Comparison of ENCODE assay signal across 8 cellular contexts in genomic region chr5:70400984-70401686, GRCh38.
DNase-seq lines count a peak whose midpoint lies in the region; ATAC-seq and TF ChIP-seq lines count a peak whose summit lies in the region.
"Not testable (repeated sequence)": the region's sequence is repeated elsewhere in the genome, so short reads cannot be mapped to it uniquely, and the experiment has no call there.

No MANE protein-coding gene starts in this region.

- not testable (repeated sequence) for H3K79me2 ChIP-seq in OCI-LY3 (ENCODE audit: low read length)

- POLR2A ChIA-PET in BJ (lab: Charles Lee), result not testable (repeated sequence)

- not testable (repeated sequence) for H3K27me3 Mint-ChIP-seq in chondrocyte (ENCODE audit: low read depth)

- H3K36me3 Mint-ChIP-seq in chondrocyte (ENCODE audit: low read depth), result not testable (repeated sequence)

- H3K27me3 ChIP-seq in BJ (ENCODE audit: control insufficient read depth, insufficient read depth, low read length); OCI-LY3 (ENCODE audit: low read depth, low read length); right cardiac atrium (ENCODE audit: control insufficient read depth, insufficient read depth); neuron (ENCODE audit: insufficient read depth, low read length): not testable (repeated sequence)

- ATAC-seq in GM21825 (IDR thresholded peaks at IDR 0.05; ENCODE audit: unreplicated experiment), result peak; percentile 97
- peak in 1 of 2 donors; percentile 69 for ATAC-seq in right cardiac atrium

- CTCF ChIA-PET in BJ (lab: Yijun Ruan, JAX), result not testable (repeated sequence)

- not testable (repeated sequence) for H4K20me1 ChIP-seq in OCI-LY3 (ENCODE audit: insufficient read depth, low read length)

- not testable (repeated sequence) for H3K4me1 ChIP-seq in OCI-LY3 (ENCODE audit: low read length); right cardiac atrium (ENCODE audit: control insufficient read depth, insufficient read depth, low read length); neuron (ENCODE audit: insufficient read depth, low read length)

- intact Hi-C loops in right cardiac atrium (cut with DNase I), result not testable (repeated sequence)

- DNase-seq in BJ (ENCODE audit: low read depth), result not testable (repeated sequence)
- DNase-seq in activated T-cell treated with anti-CD3 and anti-CD28 coated beads for 24 hours (ENCODE audit: low read depth) (peak; percentile 50), chondrocyte (ENCODE audit: low spot score) (peak; percentile 67), right cardiac atrium (peak in 2 of 3 donors; percentile 22 to 71)
- DNase-seq in stimulated activated CD8-positive, alpha-beta memory T cell treated with anti-CD3 and anti-CD28 coated beads, Interleukin-15, amount 100 ng/mL, for 24 hours (ENCODE audit: low read depth), result peak; percentile 43

- H3K9me3 Mint-ChIP-seq in chondrocyte (ENCODE audit: low read depth), result not testable (repeated sequence)

- WGBS in right cardiac atrium, result 0% methylated on average over 5 of the region's 71 CpGs

- H3K9me3 ChIP-seq in OCI-LY3 (ENCODE audit: insufficient read depth, low read length); right cardiac atrium (ENCODE audit: control insufficient read depth, low read length); neuron (ENCODE audit: low read length): not testable (repeated sequence)

- peak overlapping the region; percentile 57 for H3K27ac ChIP-seq in OCI-LY3 (ENCODE audit: low read length)
- not testable (repeated sequence) for H3K27ac ChIP-seq in right cardiac atrium (ENCODE audit: low read length)

- H3K9ac ChIP-seq in OCI-LY3 (ENCODE audit: low read length), result peak overlapping the region; percentile 53

- not testable (repeated sequence) for H3K36me3 ChIP-seq in BJ (ENCODE audit: control insufficient read depth, insufficient read depth, low read length); OCI-LY3 (replicated peaks; ENCODE audit: low read depth, low read length); neuron (ENCODE audit: insufficient read depth, low read length)

- not testable (repeated sequence) for H3K27ac Mint-ChIP-seq in chondrocyte (ENCODE audit: unreplicated experiment)

- H3K4me2 ChIP-seq in OCI-LY3 (ENCODE audit: low read length), result peak overlapping the region; percentile 24; the same call in 1 of the 2 replicates

- TF ChIP-seq CTCF in BJ (IDR thresholded peaks at IDR 0.05; ENCODE audit: insufficient read depth, low read depth, low read length); OCI-LY3 (IDR thresholded peaks at IDR 0.05; ENCODE audit: low read depth, low read length): not testable (repeated sequence)
- TF ChIP-seq CTCF in chondrocyte (IDR thresholded peaks at IDR 0.05), result peak; percentile 31

- H2AFZ ChIP-seq in OCI-LY3 (ENCODE audit: low read depth, low read length); neuron (ENCODE audit: low read depth, low read length): not testable (repeated sequence)

- peak overlapping the region; percentile 59 for H3K4me3 Mint-ChIP-seq in chondrocyte (ENCODE audit: unreplicated experiment)

- not testable (repeated sequence) for H3K4me1 Mint-ChIP-seq in chondrocyte (ENCODE audit: low read depth)

- H3K4me3 ChIP-seq in BJ (ENCODE audit: low read depth, low read length), result peak overlapping the region; percentile 36
- H3K4me3 ChIP-seq in OCI-LY3 (ENCODE audit: low read length), result peak overlapping the region; percentile 75
- H3K4me3 ChIP-seq in right cardiac atrium (ENCODE audit: low read length), result peak overlapping the region; percentile 48
- H3K4me3 ChIP-seq in neuron (ENCODE audit: low read length), result peak overlapping the region; percentile 70
